In genomic region chr1:212211371-212211770, GRCh38 we compare ENCODE assay signal across 32 cellular contexts.
"Had no signal": no experiment of that assay in that cellular context is flagged by ENCODE, and none has a peak within 500 bp of the region (broad histone marks: within the 10 kb centered on the region; RNA-seq: fewer than 3 reads in every experiment).

No MANE protein-coding gene starts in this region.

- H3K4me1 ChIP-seq: neural progenitor cell, parathyroid adenoma, suprapubic skin, testis, tibial artery, upper lobe of left lung, vagina had no signal

- H3K27ac ChIP-seq: neural progenitor cell, ovary, parathyroid adenoma, psoas muscle, skin epidermis, spleen, suprapubic skin, testis, tibial artery, transverse colon, upper lobe of left lung, vagina had no signal

- H3K36me3 ChIP-seq: neural progenitor cell, ovary, spleen, suprapubic skin, tibial artery, transverse colon, upper lobe of left lung, vagina had no signal

- H3K9me3 Mint-ChIP-seq: natural killer cell; nephron; stimulated activated memory B cell treated with anti-CD40 and anti-IgM and Interleukin-4, amounts not matched to agents 10 μg/mL and 1 μg/mL and 100 μg/mL, for 72 hours; stimulated activated naive CD8-positive, alpha-beta T cell treated with anti-CD3 and anti-CD28 coated beads, Interleukin-15, amount 100 ng/mL, for 72 hours had no signal

- H3K4me3 Mint-ChIP-seq: naive thymus-derived CD4-positive, alpha-beta T cell; natural killer cell; nephron; neural progenitor cell; stimulated activated memory B cell treated with anti-CD40 and anti-IgM and Interleukin-4, amounts not matched to agents 10 μg/mL and 1 μg/mL and 100 μg/mL, for 72 hours; stimulated activated naive CD8-positive, alpha-beta T cell treated with anti-CD3 and anti-CD28 coated beads, Interleukin-15, amount 100 ng/mL, for 72 hours had no signal

- DNase-seq: naive thymus-derived CD4-positive, alpha-beta T cell; natural killer cell; occipital lobe; ovary; posterior cingulate gyrus; psoas muscle; right cardiac atrium; spleen; stimulated activated CD4-positive, alpha-beta T cell treated with anti-CD3 and anti-CD28 coated beads, Interleukin-12 subunit alpha, Interleukin-12 subunit beta, amount 100 ng/mL, for 4 hours; stimulated activated CD4-positive, alpha-beta T cell treated with anti-CD3 and anti-CD28 coated beads, Interleukin-1b, Interleukin-23, amount 100 ng/mL, for 48 hours; stimulated activated CD4-positive, alpha-beta T cell treated with anti-CD3 and anti-CD28 coated beads, Interleukin-4, amount 100 ng/mL, for 1 hour; stimulated activated CD4-positive, alpha-beta T cell treated with anti-CD3 and anti-CD28 coated beads, Interleukin-4, amount 100 ng/mL, for 4 hours; stimulated activated CD8-positive, alpha-beta memory T cell treated with anti-CD3 and anti-CD28 coated beads, Interleukin-4, amount 100 ng/mL, for 48 hours; stimulated activated naive CD4-positive, alpha-beta T cell; stimulated activated naive CD8-positive, alpha-beta T cell treated with anti-CD3 and anti-CD28 coated beads, Interleukin-15, amount 100 ng/mL, for 72 hours; stimulated activated naive CD8-positive, alpha-beta T cell treated with anti-CD3 and anti-CD28 coated beads, Interleukin-15, Interleukin-2, amounts not matched to agents 100 U/mL and 50 U/mL, for 24 hours; substantia nigra; testis; tibial artery; transverse colon; upper lobe of left lung had no signal

- H3K27me3 Mint-ChIP-seq: progenitor cell of endocrine pancreas; stimulated activated memory B cell treated with anti-CD40 and anti-IgM and Interleukin-4, amounts not matched to agents 10 μg/mL and 1 μg/mL and 100 μg/mL, for 72 hours; stimulated activated naive CD8-positive, alpha-beta T cell treated with anti-CD3 and anti-CD28 coated beads, Interleukin-15, amount 100 ng/mL, for 72 hours had no signal

- H3K4me3 ChIP-seq: neural progenitor cell, ovary, psoas muscle, skin epidermis, smooth muscle cell, spleen, suprapubic skin, testis, tibial artery, transverse colon, upper lobe of left lung, vagina had no signal

- H3K79me2 ChIP-seq: parathyroid adenoma had no signal

- H3K27ac Mint-ChIP-seq: naive thymus-derived CD4-positive, alpha-beta T cell; natural killer cell; nephron; neural progenitor cell; progenitor cell of endocrine pancreas; stimulated activated memory B cell treated with anti-CD40 and anti-IgM and Interleukin-4, amounts not matched to agents 10 μg/mL and 1 μg/mL and 100 μg/mL, for 72 hours; stimulated activated naive CD8-positive, alpha-beta T cell treated with anti-CD3 and anti-CD28 coated beads, Interleukin-15, amount 100 ng/mL, for 72 hours had no signal

- H3K4me1 Mint-ChIP-seq: stimulated activated memory B cell treated with anti-CD40 and anti-IgM and Interleukin-4, amounts not matched to agents 10 μg/mL and 1 μg/mL and 100 μg/mL, for 72 hours; stimulated activated naive CD8-positive, alpha-beta T cell treated with anti-CD3 and anti-CD28 coated beads, Interleukin-15, amount 100 ng/mL, for 72 hours had no signal

- H2AFZ ChIP-seq: neural progenitor cell, parathyroid adenoma had no signal

- H3K4me2 ChIP-seq: neural progenitor cell, smooth muscle cell had no signal

- ATAC-seq: naive thymus-derived CD4-positive, alpha-beta T cell; natural killer cell; psoas muscle; right cardiac atrium; sciatic nerve; stimulated activated memory B cell treated with anti-CD40 and anti-IgM and Interleukin-4, amounts not matched to agents 10 μg/mL and 1 μg/mL and 100 μg/mL, for 72 hours; stimulated activated naive CD8-positive, alpha-beta T cell treated with anti-CD3 and anti-CD28 coated beads, Interleukin-15, amount 100 ng/mL, for 72 hours; stimulated activated naive CD8-positive, alpha-beta T cell treated with anti-CD3 and anti-CD28 coated beads, Interleukin-15, Interleukin-2, amounts not matched to agents 100 U/mL and 50 U/mL, for 24 hours had no signal

- H3K9me3 ChIP-seq: ovary, psoas muscle, spleen, suprapubic skin, testis, tibial artery, transverse colon, upper lobe of left lung, vagina had no signal

- H3K9ac ChIP-seq: neural progenitor cell, parathyroid adenoma had no signal

- H3K36me3 Mint-ChIP-seq: natural killer cell; stimulated activated memory B cell treated with anti-CD40 and anti-IgM and Interleukin-4, amounts not matched to agents 10 μg/mL and 1 μg/mL and 100 μg/mL, for 72 hours had no signal

- FAIRE-seq: urothelium cell line had no signal

- H3K27me3 ChIP-seq: neural progenitor cell, ovary, spleen, suprapubic skin, testis, tibial artery, transverse colon, upper lobe of left lung, vagina had no signal
